In genomic region chr15:78242128-78242527, GRCh38 we compare ENCODE assay signal across 11 cellular contexts. TPM values are rescaled to one million over a fixed set of nuclear protein-coding genes. Genes with fewer than 3 reads are reported as not detected.
DNase-seq lines count a peak whose midpoint lies in the region; ATAC-seq and TF ChIP-seq lines count a peak whose summit lies in the region.
"Had no signal": no experiment of that assay in that cellular context is flagged by ENCODE, and none has a peak within 500 bp of the region (broad histone marks: within the 10 kb centered on the region; RNA-seq: fewer than 3 reads in every experiment).

No MANE protein-coding gene starts in this region.

- no peaks in the 10 kb centered on the region for H3K4me1 ChIP-seq in liver (ENCODE audit: control insufficient read depth in 4 of 4, insufficient read depth in 4 of 4, low read length in 3 of 4)

- peaks cover 19% of the 10 kb centered on the region for H3K27me3 Mint-ChIP-seq in Calu3 (ENCODE audit: unreplicated experiment)
- H3K27me3 Mint-ChIP-seq in activated CD4-positive, alpha-beta memory T cell treated with anti-CD3 and anti-CD28 coated beads for 36 hours, result peaks cover 1% of the 10 kb centered on the region

- TF ChIP-seq POLR2A in lower leg skin (IDR thresholded peaks at IDR 0.05), result no peak

- TF ChIP-seq CTCF in Calu3 (IDR thresholded peaks at IDR 0.05; ENCODE audit: unreplicated experiment), result peak; percentile 53
- peak; percentile 59 for TF ChIP-seq CTCF in HFF-Myc (IDR thresholded peaks at IDR 0.05; ENCODE audit: low read depth, low read length, missing control alignments)
- peak; percentile 24 for TF ChIP-seq CTCF in liver (IDR thresholded peaks at IDR 0.05; ENCODE audit: low read depth, low read length, missing input control)
- no peak for TF ChIP-seq CTCF in lower leg skin (IDR thresholded peaks at IDR 0.05)

- no peaks in the 10 kb centered on the region for H3K36me3 ChIP-seq in liver (ENCODE audit: control insufficient read depth in 4 of 4, insufficient read depth in 3 of 4, low read depth in 1 of 4, low read length in 3 of 4)
- H3K36me3 ChIP-seq: thoracic aorta had no signal

- H3K27ac ChIP-seq in liver (ENCODE audit: low read depth in 1 of 2, low read length in 2 of 2), result no peak overlapping the region
- H3K27ac ChIP-seq: thoracic aorta had no signal

- no peak overlapping the region for H3K4me3 Mint-ChIP-seq in Calu3 (ENCODE audit: low read depth, unreplicated experiment)
- no peak overlapping the region for H3K4me3 Mint-ChIP-seq in activated CD4-positive, alpha-beta memory T cell treated with anti-CD3 and anti-CD28 coated beads for 36 hours

- H3K4me3 ChIP-seq in HFF-Myc (replicated peaks; ENCODE audit: low read depth, low read length), result no peak overlapping the region
- H3K4me3 ChIP-seq in liver (ENCODE audit: low read depth in 1 of 3, low read length in 3 of 3), result no peak overlapping the region
- no peak overlapping the region for H3K4me3 ChIP-seq in lower leg skin (ENCODE audit: low read depth, poor library complexity, severe bottlenecking)
- H3K4me3 ChIP-seq: thoracic aorta had no signal

- peaks cover 9% of the 10 kb centered on the region for H3K4me1 Mint-ChIP-seq in Calu3 (ENCODE audit: low read depth, unreplicated experiment)
- peaks cover 2% of the 10 kb centered on the region for H3K4me1 Mint-ChIP-seq in activated CD4-positive, alpha-beta memory T cell treated with anti-CD3 and anti-CD28 coated beads for 36 hours (ENCODE audit: low read depth)

- H3K27ac Mint-ChIP-seq in Calu3 (ENCODE audit: unreplicated experiment), result no peak overlapping the region
- H3K27ac Mint-ChIP-seq in activated CD4-positive, alpha-beta memory T cell treated with anti-CD3 and anti-CD28 coated beads for 36 hours, result no peak overlapping the region

- DNase-seq in Calu3, result peak; percentile 50
- no peak for DNase-seq in HFF-Myc (ENCODE audit: extremely low read depth, low read depth)
- peak; percentile 49 for DNase-seq in activated CD4-positive, alpha-beta memory T cell treated with anti-CD3 and anti-CD28 coated beads for 36 hours
- DNase-seq in NCI-H774 (lab: John Stamatoyannopoulos, UW), result no peak
- no peak for DNase-seq in cerebellar nuclear complex (lab: John Stamatoyannopoulos, UW)
- DNase-seq in lower leg skin (ENCODE audit: low spot score in 2 of 2), result no peak
- DNase-seq: naive B cell had no signal

- 43% methylated on average over 5 of the region's 5 CpGs for WGBS in liver
- 73 to 78% methylated on average over 5 of the region's 5 CpGs for WGBS in lower leg skin, 2 donors

- no peaks in the 10 kb centered on the region for H3K27me3 ChIP-seq in liver (ENCODE audit: control insufficient read depth in 4 of 4, insufficient read depth in 4 of 4, low read length in 3 of 4)

- intact Hi-C loops in Calu3 (cut with micrococcal nuclease; ENCODE audit: unreplicated experiment) (loop anchor here (5.0 kb wide), 3 partner anchors 45 to 275 kb away; partner anchors contain the start of gene CIB2), lower leg skin (cut with DNase I; ENCODE audit: low total_unique reads) (loop anchor here (5.0 kb wide), 2 partner anchors 115 to 130 kb away; no protein-coding TSS in a partner anchor)
- intact Hi-C loops in activated CD4-positive, alpha-beta memory T cell treated with anti-CD3 and anti-CD28 coated beads for 36 hours (cut with micrococcal nuclease), result loop anchor here (5.0 kb wide), 1 partner anchor 45 kb away; no protein-coding TSS in a partner anchor

- H3K9me3 ChIP-seq in liver (ENCODE audit: control insufficient read depth in 4 of 4, low read length in 3 of 4), result no peaks in the 10 kb centered on the region
- H3K9me3 ChIP-seq: thoracic aorta had no signal

- TF ChIP-seq RAD21 in liver (IDR thresholded peaks at IDR 0.05), result peak; percentile 7 to 54

- H3K36me3 Mint-ChIP-seq in Calu3 (ENCODE audit: insufficient read depth, unreplicated experiment), result no peaks in the 10 kb centered on the region
- no peaks in the 10 kb centered on the region for H3K36me3 Mint-ChIP-seq in activated CD4-positive, alpha-beta memory T cell treated with anti-CD3 and anti-CD28 coated beads for 36 hours
- H3K36me3 Mint-ChIP-seq: naive B cell had no signal

- CTCF ChIA-PET in Calu3 (lab: Charles Lee), result interaction anchor here (0.5 to 4.1 kb wide), 6 partner anchors 8 to 287 kb away, joined by 3 to 22 read pairs (median 4); no protein-coding TSS in a partner anchor
- CTCF ChIA-PET in activated CD4-positive, alpha-beta memory T cell treated with anti-CD3 and anti-CD28 coated beads for 36 hours (lab: Charles Lee), result interaction anchor here (0.6 to 8.6 kb wide), 28 partner anchors 11 to 341 kb away, joined by 3 to 136 read pairs (median 4); partner anchors contain the start of genes CIB2, IDH3A and TBC1D2B

- no peak overlapping the region for H3K9ac ChIP-seq in liver (ENCODE audit: low read depth in 1 of 2, low read length in 2 of 2)

- ATAC-seq in HG02642 (IDR thresholded peaks at IDR 0.05; ENCODE audit: poor library complexity, unreplicated experiment), result no peak

- POLR2A ChIA-PET in activated CD4-positive, alpha-beta memory T cell treated with anti-CD3 and anti-CD28 coated beads for 36 hours (lab: Charles Lee), result no interaction called here

- BruUV-seq in Calu3 (replicated peaks; lab: Mats Ljungman, UMichigan), result no TSS peak

- no peaks in the 10 kb centered on the region for H3K9me3 Mint-ChIP-seq in Calu3 (ENCODE audit: low read depth, unreplicated experiment)
- H3K9me3 Mint-ChIP-seq in activated CD4-positive, alpha-beta memory T cell treated with anti-CD3 and anti-CD28 coated beads for 36 hours, result no peaks in the 10 kb centered on the region
- H3K9me3 Mint-ChIP-seq: naive B cell had no signal

TF ChIP-seq in liver, 16 proteins besides CTCF, POLR2A, EP300 and RAD21:
- TF ChIP-seq FOXA1 (IDR thresholded peaks at IDR 0.05) (no peak), HNF4A (conservative IDR thresholded peaks at IDR 0.05) (peak; percentile 20 to 65)

RNA-seq across cellular contexts. Expression of gene ACSBG1, which starts 7.8 kb away (rescaled TPM):
- total RNA-seq in Calu3 (2022), result 0.45 and 0.49 TPM in 2 replicates
- total RNA-seq in activated CD4-positive, alpha-beta memory T cell treated with anti-CD3 and anti-CD28 coated beads for 36 hours, result under 1 TPM in 1 of 2 experiments, not detected in 1; 0.26 TPM
- total RNA-seq in liver, result 1 to 10 TPM in 1 of 2 donors, under 1 TPM in 1; under 0.01 to 3.8 TPM
- under 1 TPM; 0.06 to 0.24 TPM for polyA plus RNA-seq in liver
- 100 to 1,000 TPM in 1 of 4 donors, 10 to 100 TPM in 3; 75.9 to 131 (median 92.8) TPM for total RNA-seq in lower leg skin
- total RNA-seq: aorta, thoracic aorta had no signal

RNA-seq across cellular contexts. Expression of gene DNAJA4, which starts 22.2 kb away (rescaled TPM):
- total RNA-seq in Calu3 (2022) (52.1 and 53.6 TPM in 2 replicates), liver (10 to 100 TPM in 1 of 2 donors, 1 to 10 TPM in 1; 2.9 to 79.0 TPM), lower leg skin (10 to 100 TPM; 36.9 to 66.8 (median 48.6) TPM)
- 10 to 100 TPM; 36.3 to 39.6 TPM for total RNA-seq in activated CD4-positive, alpha-beta memory T cell treated with anti-CD3 and anti-CD28 coated beads for 36 hours
- 1 to 10 TPM in 1 of 2 donors, under 1 TPM in 1; 0.93 to 1.1 TPM for polyA plus RNA-seq in liver

RNA-seq across cellular contexts. Expression of gene SKIC8, which starts 57.3 kb away (rescaled TPM):
- total RNA-seq in Calu3 (2022), result 67.8 and 72.8 TPM in 2 replicates
- 10 to 100 TPM; 50.1 to 51.3 TPM for total RNA-seq in activated CD4-positive, alpha-beta memory T cell treated with anti-CD3 and anti-CD28 coated beads for 36 hours
- 10 to 100 TPM; 44.9 to 48.7 TPM for total RNA-seq in liver
- polyA plus RNA-seq in liver, result 10 to 100 TPM; 33.4 to 35.5 TPM
- total RNA-seq in lower leg skin, result 10 to 100 TPM; 55.2 to 62.2 (median 59.4) TPM

Comparison
In these comparisons a context has a peak if more than half of its experiments do, and no peak if none do; other contexts are left out.
1. DNase-seq: peak in Calu3 (single experiment) and activated CD4-positive, alpha-beta memory T cell treated with anti-CD3 and anti-CD28 coated beads for 36 hours (single experiment); none in HFF-Myc (single experiment), NCI-H774 (single experiment), cerebellar nuclear complex (0 of 2) and lower leg skin (0 of 2).
2. CTCF ChIP-seq: peak in Calu3 (single experiment), HFF-Myc (single experiment) and liver (single experiment); none in lower leg skin (0 of 3).
3. RNA of gene ACSBG1, which starts 7.8 kb away (total RNA-seq): 75.9 to 131 TPM in lower leg skin; under 0.01 to 3.8 TPM in liver, 0.45 to 0.49 TPM in Calu3 and 0.26 TPM in activated CD4-positive, alpha-beta memory T cell treated with anti-CD3 and anti-CD28 coated beads for 36 hours; every median in the first group is over 10 times any median in the second.